8 cellular contexts compared by ENCODE assay signal in genomic region chr2:24360050-24360962, GRCh38. TPM values are rescaled to one million over a fixed set of nuclear protein-coding genes. Genes with fewer than 3 reads are reported as not detected.
A peak's percentile ranks its signal among the peaks of the same experiment; 100 is the strongest.
DNase-seq lines count a peak whose midpoint lies in the region; ATAC-seq and TF ChIP-seq lines count a peak whose summit lies in the region.

Gene ITSN2, minus strand, starts transcription at chr2:24360536. Its CDS starts 32,454 bp downstream, at chr2:24328082.

- H3K36me3 ChIP-seq in OCI-LY3 (replicated peaks; ENCODE audit: low read depth, low read length) = no peaks in the 10 kb centered on the region

- TF ChIP-seq CTCF in HL-60 (IDR thresholded peaks at IDR 0.05; ENCODE audit: insufficient read depth, low read length) (no peak), OCI-LY3 (IDR thresholded peaks at IDR 0.05; ENCODE audit: low read depth, low read length) (no peak), epithelial cell of esophagus (IDR thresholded peaks at IDR 0.05; ENCODE audit: insufficient read depth, low read depth, low read length, missing control alignments) (no peak)

- H4K20me1 ChIP-seq in OCI-LY3 (ENCODE audit: insufficient read depth, low read length) = peaks cover 17% of the 10 kb centered on the region

- H3K4me3 ChIP-seq in HL-60 (replicated peaks; ENCODE audit: insufficient read depth, low read length) (peak within 1 kb of the TSS; percentile 85), OCI-LY3 (ENCODE audit: low read length) (peak within 1 kb of the TSS; percentile 96), epithelial cell of esophagus (ENCODE audit: low read length) (peak within 1 kb of the TSS; percentile 74)

- H3K9me3 ChIP-seq in OCI-LY3 (ENCODE audit: insufficient read depth, low read length) = no peaks in the 10 kb centered on the region

- peak; percentile 82 for ATAC-seq in GM19463 (IDR thresholded peaks at IDR 0.05; ENCODE audit: unreplicated experiment)

- H3K79me2 ChIP-seq in OCI-LY3 (ENCODE audit: low read length) = peaks cover 48% of the 10 kb centered on the region

- DNase-seq in COR-L47 (lab: John Stamatoyannopoulos, UW) = peak; percentile 80
- DNase-seq in HL-60 (ENCODE audit: low read depth in 1 of 2, low spot score in 1 of 2) = peak in 1 of 2 experiments; percentile 75
- peak; percentile 72 for DNase-seq in activated T-cell treated with anti-CD3 and anti-CD28 coated beads for 24 hours (ENCODE audit: low read depth)
- peak; percentile 80 for DNase-seq in epithelial cell of esophagus (ENCODE audit: low read depth)
- peak; percentile 72 for DNase-seq in mucosa of gallbladder (ENCODE audit: low spot score)
- DNase-seq in stimulated activated CD8-positive, alpha-beta memory T cell treated with anti-CD3 and anti-CD28 coated beads, Interleukin-4, amount 100 ng/mL, for 24 hours (ENCODE audit: low read depth) = peak; percentile 75

- H3K27ac ChIP-seq in HL-60 (replicated peaks) = peak within 1 kb of the TSS; percentile 78
- peak within 1 kb of the TSS; percentile 83 for H3K27ac ChIP-seq in OCI-LY3 (ENCODE audit: low read length)

- peak within 1 kb of the TSS; percentile 99 for H2AFZ ChIP-seq in OCI-LY3 (ENCODE audit: low read depth, low read length)

- H3K9ac ChIP-seq in OCI-LY3 (ENCODE audit: low read length) = peak within 1 kb of the TSS; percentile 82

- peaks cover 28% of the 10 kb centered on the region for H3K4me1 ChIP-seq in OCI-LY3 (ENCODE audit: low read length)

- H3K4me2 ChIP-seq in OCI-LY3 (ENCODE audit: low read length) = peak within 1 kb of the TSS; percentile 99

- H3K27me3 ChIP-seq in HL-60 (ENCODE audit: insufficient read depth, poor library complexity, severe bottlenecking) = no peaks in the 10 kb centered on the region
- no peaks in the 10 kb centered on the region for H3K27me3 ChIP-seq in OCI-LY3 (ENCODE audit: low read depth, low read length)

RNA-seq across cellular contexts. Expression of gene ITSN2, which starts in this region (rescaled TPM):
- 49.6 TPM for total RNA-seq in mucosa of gallbladder
